In genomic region chr12:53696655-53697321, GRCh38 we compare ENCODE assay signal across 9 cellular contexts. TPM values are rescaled to one million over a fixed set of nuclear protein-coding genes. Genes with fewer than 3 reads are reported as not detected.
A peak's percentile ranks its signal among the peaks of the same experiment; 100 is the strongest.
DNase-seq lines count a peak whose midpoint lies in the region; ATAC-seq and TF ChIP-seq lines count a peak whose summit lies in the region.
"Had no signal": no experiment of that assay in that cellular context is flagged by ENCODE, and none has a peak within 500 bp of the region (broad histone marks: within the 10 kb centered on the region; RNA-seq: fewer than 3 reads in every experiment).

No MANE protein-coding gene starts in this region.

- no peak for DNase-seq in Calu3
- DNase-seq in NCI-H526 treated with DMSO at 0.1 percent for 48 hours (lab: John Stamatoyannopoulos, UW): peak; percentile 28
- peak; percentile 39 to 66 for DNase-seq in foreskin keratinocyte
- DNase-seq in neural progenitor cell (ENCODE audit: low spot score): no peak
- no peak for DNase-seq in sciatic nerve (ENCODE audit: low spot score)
- DNase-seq in NCI-H82 (lab: John Stamatoyannopoulos, UW): no peak
- no peak for DNase-seq in OCI-M1 (lab: John Stamatoyannopoulos, UW)
- no peak for DNase-seq in stimulated activated CD4-positive, alpha-beta T cell treated with anti-CD3 and anti-CD28 coated beads, Interleukin-1b, Interleukin-23, amount 100 ng/mL, for 48 hours

- intact Hi-C loops in Calu3 (cut with micrococcal nuclease; ENCODE audit: unreplicated experiment): no loop called here
- intact Hi-C loops in sciatic nerve (cut with DNase I): no loop called here

- H3K36me3 ChIP-seq in neural progenitor cell: no peaks in the 10 kb centered on the region

- no peaks in the 10 kb centered on the region for H4K20me1 ChIP-seq in neural progenitor cell (ENCODE audit: low read depth)

- H2AFZ ChIP-seq in neural progenitor cell (replicated peaks): peak overlapping the region; percentile 23

- peak; percentile 9 for ATAC-seq in foreskin keratinocyte
- ATAC-seq in sciatic nerve: no peak

- H3K4me3 Mint-ChIP-seq in Calu3 (ENCODE audit: low read depth, unreplicated experiment) (peak overlapping the region; percentile 59), neural progenitor cell (peak overlapping the region; percentile 74)

- BruUV-seq in Calu3 (replicated peaks; lab: Mats Ljungman, UMichigan): no TSS peak

- H3K27me3 ChIP-seq in foreskin keratinocyte (peaks cover 17% of the 10 kb centered on the region), neural progenitor cell (peaks cover 98% of the 10 kb centered on the region)

- H3K4me2 ChIP-seq in neural progenitor cell: peak overlapping the region; percentile 87

- CTCF ChIA-PET in Calu3 (lab: Charles Lee): no interaction called here

- peak overlapping the region; percentile 4 for H3K27ac Mint-ChIP-seq in Calu3 (ENCODE audit: unreplicated experiment)
- no peak overlapping the region for H3K27ac Mint-ChIP-seq in neural progenitor cell

- H3F3A ChIP-seq in neural progenitor cell (ENCODE audit: low read depth): peaks cover 26% of the 10 kb centered on the region

- H3K27me3 Mint-ChIP-seq in Calu3 (ENCODE audit: unreplicated experiment): peaks cover 90% of the 10 kb centered on the region
- peaks cover 64% of the 10 kb centered on the region for H3K27me3 Mint-ChIP-seq in neural progenitor cell (ENCODE audit: insufficient read depth, low read depth)

- no peak overlapping the region for H3K9ac ChIP-seq in neural progenitor cell

- TF ChIP-seq CTCF in Calu3 (IDR thresholded peaks at IDR 0.05; ENCODE audit: unreplicated experiment) (no peak), foreskin keratinocyte (conservative IDR thresholded peaks at IDR 0.05) (no peak), neural progenitor cell (IDR thresholded peaks at IDR 0.05) (no peak)

- no peaks in the 10 kb centered on the region for H3K79me2 ChIP-seq in neural progenitor cell (ENCODE audit: low read depth)

- H3K9me3 ChIP-seq in neural progenitor cell (ENCODE audit: low read depth): no peaks in the 10 kb centered on the region

- peak overlapping the region; percentile 7 for H3K27ac ChIP-seq in foreskin keratinocyte
- no peak overlapping the region for H3K27ac ChIP-seq in neural progenitor cell

- H3K9me3 Mint-ChIP-seq in Calu3 (ENCODE audit: low read depth, unreplicated experiment) (no peaks in the 10 kb centered on the region), neural progenitor cell (peaks cover 5% of the 10 kb centered on the region)

- H3K36me3 Mint-ChIP-seq in Calu3 (ENCODE audit: insufficient read depth, unreplicated experiment) (peaks cover 5% of the 10 kb centered on the region), neural progenitor cell (peaks cover 2% of the 10 kb centered on the region)

- H3K4me1 ChIP-seq in foreskin keratinocyte (no peaks in the 10 kb centered on the region), neural progenitor cell (peaks cover 27% of the 10 kb centered on the region)

- peak overlapping the region; percentile 43 for H3K4me3 ChIP-seq in neural progenitor cell

- H3K4me1 Mint-ChIP-seq in Calu3 (ENCODE audit: low read depth, unreplicated experiment): no peaks in the 10 kb centered on the region
- H3K4me1 Mint-ChIP-seq in neural progenitor cell: peaks cover 32% of the 10 kb centered on the region

RNA-seq across cellular contexts. Expression of gene ATP5MC2, which starts 20.9 kb away (rescaled TPM):
- 169 and 173 TPM in 2 replicates for total RNA-seq in Calu3 (2022)
- total RNA-seq in foreskin keratinocyte: 195 and 206 TPM in 2 replicates
- polyA plus RNA-seq in foreskin keratinocyte: 345 and 363 TPM in 2 replicates
- total RNA-seq in neural progenitor cell (ENCODE audit: low replicate concordance): 461 and 715 TPM in 2 replicates
- 148 TPM for total RNA-seq in sciatic nerve

RNA-seq across cellular contexts. Expression of gene CALCOCO1, which starts 30.5 kb away (rescaled TPM):
- 42.1 and 44.4 TPM in 2 replicates for total RNA-seq in Calu3 (2022)
- total RNA-seq in foreskin keratinocyte: 31.5 and 51.5 TPM in 2 replicates
- 23.0 and 32.1 TPM in 2 replicates for polyA plus RNA-seq in foreskin keratinocyte
- total RNA-seq in neural progenitor cell (ENCODE audit: low replicate concordance): 25.3 and 46.0 TPM in 2 replicates
- total RNA-seq in sciatic nerve: 206 TPM

RNA-seq across cellular contexts. Expression of gene CISTR, which starts 55.0 kb away (rescaled TPM):
- total RNA-seq in Calu3 (2022) (not detected in 2 replicates), foreskin keratinocyte (not detected in 2 replicates), neural progenitor cell (ENCODE audit: low replicate concordance) (not detected in 2 replicates), sciatic nerve (not detected)
- not detected in 2 replicates for polyA plus RNA-seq in foreskin keratinocyte
- total RNA-seq: temporal lobe had no signal

Comparison
In these comparisons a context has a peak if more than half of its experiments do, and no peak if none do; other contexts are left out.
1. DNase-seq: peak in NCI-H526 treated with DMSO at 0.1 percent for 48 hours (single experiment) and foreskin keratinocyte (2 of 2); none in Calu3 (single experiment), neural progenitor cell (single experiment), sciatic nerve (single experiment), NCI-H82 (single experiment), OCI-M1 (single experiment) and stimulated activated CD4-positive, alpha-beta T cell treated with anti-CD3 and anti-CD28 coated beads, Interleukin-1b, Interleukin-23, amount 100 ng/mL, for 48 hours (single experiment).